21 cellular contexts compared by ENCODE assay signal in the genomic region with DNA sequence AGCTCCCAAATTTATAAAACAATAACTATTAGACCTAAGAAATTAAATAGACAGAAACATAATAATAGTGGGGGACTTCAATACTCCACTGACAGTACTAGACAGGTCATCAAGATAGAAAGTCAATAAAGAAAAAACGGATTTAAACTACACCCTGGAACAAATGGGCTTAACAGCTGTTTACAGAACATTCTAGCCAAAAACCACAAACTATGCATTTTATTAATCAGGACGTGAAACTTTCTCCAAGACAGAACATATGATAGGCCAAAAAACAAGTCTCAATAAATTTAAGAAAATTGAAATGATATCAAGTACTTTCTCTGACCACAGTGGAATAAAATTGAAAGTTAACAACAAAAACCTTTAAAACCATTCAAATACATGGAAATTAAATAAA.
"Had no signal": no experiment of that assay in that cellular context is flagged by ENCODE, and none has a peak within 500 bp of the region (broad histone marks: within the 10 kb centered on the region; RNA-seq: fewer than 3 reads in every experiment).

No MANE protein-coding gene starts in this region.

- H3K27me3 ChIP-seq: stomach, uterus had no signal

- DNase-seq: activated CD4-positive, alpha-beta T cell treated with anti-CD3 and anti-CD28 coated beads, Interleukin-2, amount 10 ng/mL, durations not matched to agents 7 days and 5 days; activated CD4-positive, CD25-positive, alpha-beta regulatory T cell treated with anti-CD3 and anti-CD28 coated beads, Interleukin-2, amount 50 U/mL, for 72 hours; activated CD8-positive, alpha-beta memory T cell treated with anti-CD3 and anti-CD28 coated beads, Interleukin-2, amount 10 ng/mL, durations not matched to agents 7 days and 5 days; activated CD8-positive, alpha-beta T cell treated with anti-CD3 and anti-CD28 coated beads for 36 hours; cortex of kidney; effector CD4-positive, alpha-beta T cell; foreskin melanocyte; immature natural killer cell; left ventricle myocardium inferior; psoas muscle; right cardiac atrium; stimulated activated CD4-positive, alpha-beta T cell treated with anti-CD3 and anti-CD28 coated beads, Interleukin-1b, Interleukin-23, amount 100 ng/mL, for 48 hours; stomach; T-cell; trophoblast cell; uterus; WERI-Rb-1 had no signal

- H3K27me3 Mint-ChIP-seq: activated CD4-positive, alpha-beta T cell treated with anti-CD3 and anti-CD28 coated beads, Interleukin-2, amount 10 ng/mL, durations not matched to agents 7 days and 5 days; activated CD8-positive, alpha-beta memory T cell treated with anti-CD3 and anti-CD28 coated beads, Interleukin-2, amount 10 ng/mL, durations not matched to agents 7 days and 5 days; activated CD8-positive, alpha-beta T cell treated with anti-CD3 and anti-CD28 coated beads for 36 hours; activated naive CD8-positive, alpha-beta T cell; natural killer cell treated with Interleukin-12 subunit alpha and Interleukin-12 subunit beta and Interleukin-15 and Interleukin-18, amount 100 ng/mL, for 72 hours; T-cell had no signal

- H3K4me3 Mint-ChIP-seq: activated CD4-positive, alpha-beta T cell treated with anti-CD3 and anti-CD28 coated beads, Interleukin-2, amount 10 ng/mL, durations not matched to agents 7 days and 5 days; activated CD8-positive, alpha-beta memory T cell treated with anti-CD3 and anti-CD28 coated beads, Interleukin-2, amount 10 ng/mL, durations not matched to agents 7 days and 5 days; activated CD8-positive, alpha-beta T cell treated with anti-CD3 and anti-CD28 coated beads for 36 hours; activated naive CD8-positive, alpha-beta T cell; immature natural killer cell; natural killer cell treated with Interleukin-12 subunit alpha and Interleukin-12 subunit beta and Interleukin-15 and Interleukin-18, amount 100 ng/mL, for 72 hours; T-cell; T-helper 2 cell treated with Interferon-gamma antibody and Interleukin-4, amounts not matched to agents 5 μg/mL and 100 μg/mL, for 36 hours had no signal

- H3K27ac ChIP-seq: left ventricle myocardium inferior, psoas muscle, WERI-Rb-1 had no signal

- H3K27ac Mint-ChIP-seq: activated CD4-positive, alpha-beta T cell treated with anti-CD3 and anti-CD28 coated beads, Interleukin-2, amount 10 ng/mL, durations not matched to agents 7 days and 5 days; activated CD8-positive, alpha-beta memory T cell treated with anti-CD3 and anti-CD28 coated beads, Interleukin-2, amount 10 ng/mL, durations not matched to agents 7 days and 5 days; activated CD8-positive, alpha-beta T cell treated with anti-CD3 and anti-CD28 coated beads for 36 hours; activated naive CD8-positive, alpha-beta T cell; immature natural killer cell; natural killer cell treated with Interleukin-12 subunit alpha and Interleukin-12 subunit beta and Interleukin-15 and Interleukin-18, amount 100 ng/mL, for 72 hours; T-cell; T-helper 2 cell treated with Interferon-gamma antibody and Interleukin-4, amounts not matched to agents 5 μg/mL and 100 μg/mL, for 36 hours had no signal

- H3K4me1 ChIP-seq: psoas muscle, uterus had no signal

- H3K4me3 ChIP-seq: left ventricle myocardium inferior, psoas muscle, skin epidermis, stomach, uterus had no signal

- H3K4me1 Mint-ChIP-seq: activated CD4-positive, alpha-beta T cell treated with anti-CD3 and anti-CD28 coated beads, Interleukin-2, amount 10 ng/mL, durations not matched to agents 7 days and 5 days; activated CD8-positive, alpha-beta memory T cell treated with anti-CD3 and anti-CD28 coated beads, Interleukin-2, amount 10 ng/mL, durations not matched to agents 7 days and 5 days; T-cell had no signal

- ATAC-seq: activated CD8-positive, alpha-beta memory T cell treated with anti-CD3 and anti-CD28 coated beads, Interleukin-2, amount 10 ng/mL, durations not matched to agents 7 days and 5 days; activated CD8-positive, alpha-beta T cell treated with anti-CD3 and anti-CD28 coated beads for 36 hours; natural killer cell treated with Interleukin-12 subunit alpha and Interleukin-12 subunit beta and Interleukin-15 and Interleukin-18, amount 100 ng/mL, for 72 hours; psoas muscle; right cardiac atrium; T-cell had no signal
